ENCODE assay signal across 19 cellular contexts in genomic region chr12:105980048-105980447, GRCh38.
A peak's percentile ranks its signal among the peaks of the same experiment; 100 is the strongest.
DNase-seq lines count a peak whose midpoint lies in the region; TF ChIP-seq lines count a peak whose summit lies in the region.
"Had no signal": no experiment of that assay in that cellular context is flagged by ENCODE, and none has a peak within 500 bp of the region (broad histone marks: within the 10 kb centered on the region; RNA-seq: fewer than 3 reads in every experiment).

No MANE protein-coding gene starts in this region.

- H3K27me3 ChIP-seq in osteoblast (ENCODE audit: insufficient read depth, low read length): no peaks in the 10 kb centered on the region
- H3K27me3 ChIP-seq: MG63 had no signal

- no peaks in the 10 kb centered on the region for H4K20me1 ChIP-seq in osteoblast (ENCODE audit: insufficient read depth, low read length)

- H3K79me2 ChIP-seq in osteoblast (ENCODE audit: insufficient read depth, low read length): no peaks in the 10 kb centered on the region

- no peaks in the 10 kb centered on the region for H3K36me3 ChIP-seq in osteoblast (ENCODE audit: insufficient read depth, low read length)
- H3K36me3 ChIP-seq: MG63 had no signal

- no peak overlapping the region for H3K4me2 ChIP-seq in osteoblast (ENCODE audit: insufficient read depth, low read length)

- intact Hi-C loops in activated CD4-positive, alpha-beta T cell treated with anti-CD3 and anti-CD28 coated beads, Interleukin-2, amount 10 ng/mL, durations not matched to agents 24 days and 14 days (cut with micrococcal nuclease): no loop called here

- no peak overlapping the region for H2AFZ ChIP-seq in osteoblast (ENCODE audit: low read length)

- H3K4me3 Mint-ChIP-seq in activated CD4-positive, alpha-beta T cell treated with anti-CD3 and anti-CD28 coated beads, Interleukin-2, amount 10 ng/mL, durations not matched to agents 24 days and 14 days: no peak overlapping the region
- H3K4me3 Mint-ChIP-seq: CD8-positive, alpha-beta memory T cell had no signal

- DNase-seq in COR-L47 (lab: John Stamatoyannopoulos, UW) (peak; percentile 44), NCI-H1092 treated with DMSO at 0.1 percent for 48 hours (lab: John Stamatoyannopoulos, UW) (peak; percentile 6), NCI-H2081 (lab: John Stamatoyannopoulos, UW) (peak; percentile 68 to 84), NCI-H748 treated with DMSO at 0.1 percent for 48 hours (lab: John Stamatoyannopoulos, UW) (peak; percentile 12), osteoblast (ENCODE audit: insufficient read length, low spot score, missing footprints) (no peak), anterior cingulate cortex (lab: John Stamatoyannopoulos, UW) (no peak), NOMO-1 (lab: John Stamatoyannopoulos, UW; ENCODE audit: unreplicated experiment in 2 of 2) (no peak)
- no peak for DNase-seq in activated CD4-positive, alpha-beta T cell treated with anti-CD3 and anti-CD28 coated beads, Interleukin-2, amount 10 ng/mL, durations not matched to agents 24 days and 14 days
- DNase-seq: AML-193; CD8-positive, alpha-beta memory T cell; GDM1; MG63; NCI-H187; NCI-H2171; NCI-H446; NCI-H526 treated with DMSO at 0.1 percent for 48 hours; OCI-M1; T-helper 2 cell had no signal

- H3K9me3 ChIP-seq in osteoblast (ENCODE audit: low read depth, low read length): no peaks in the 10 kb centered on the region
- H3K9me3 ChIP-seq: MG63 had no signal

- no peak overlapping the region for H3K4me3 ChIP-seq in osteoblast (ENCODE audit: insufficient read depth, low read length)
- H3K4me3 ChIP-seq: MG63 had no signal

- H3K27ac ChIP-seq in osteoblast (ENCODE audit: low read depth, low read length): no peak overlapping the region
- H3K27ac ChIP-seq: C4-2B had no signal

- H3K9me3 Mint-ChIP-seq in activated CD4-positive, alpha-beta T cell treated with anti-CD3 and anti-CD28 coated beads, Interleukin-2, amount 10 ng/mL, durations not matched to agents 24 days and 14 days: no peaks in the 10 kb centered on the region
- H3K9me3 Mint-ChIP-seq: CD8-positive, alpha-beta memory T cell had no signal

- no peaks in the 10 kb centered on the region for H3K27me3 Mint-ChIP-seq in activated CD4-positive, alpha-beta T cell treated with anti-CD3 and anti-CD28 coated beads, Interleukin-2, amount 10 ng/mL, durations not matched to agents 24 days and 14 days

- H3K36me3 Mint-ChIP-seq in activated CD4-positive, alpha-beta T cell treated with anti-CD3 and anti-CD28 coated beads, Interleukin-2, amount 10 ng/mL, durations not matched to agents 24 days and 14 days (ENCODE audit: low read depth): no peaks in the 10 kb centered on the region
- H3K36me3 Mint-ChIP-seq: CD8-positive, alpha-beta memory T cell had no signal

- H3K4me1 ChIP-seq in osteoblast (ENCODE audit: insufficient read depth, low read length): peaks cover 4% of the 10 kb centered on the region

- H3K4me1 Mint-ChIP-seq in activated CD4-positive, alpha-beta T cell treated with anti-CD3 and anti-CD28 coated beads, Interleukin-2, amount 10 ng/mL, durations not matched to agents 24 days and 14 days: no peaks in the 10 kb centered on the region
- H3K4me1 Mint-ChIP-seq: CD8-positive, alpha-beta memory T cell had no signal

- H3K27ac Mint-ChIP-seq in activated CD4-positive, alpha-beta T cell treated with anti-CD3 and anti-CD28 coated beads, Interleukin-2, amount 10 ng/mL, durations not matched to agents 24 days and 14 days: no peak overlapping the region
- H3K27ac Mint-ChIP-seq: CD8-positive, alpha-beta memory T cell had no signal

- TF ChIP-seq CTCF in osteoblast (IDR thresholded peaks at IDR 0.05; ENCODE audit: extremely low read depth, low read depth, low read length): no peak

Comparison
In these comparisons a context has a peak if more than half of its experiments do, and no peak if none do; other contexts are left out.
1. DNase-seq: peak in COR-L47 (single experiment), NCI-H1092 treated with DMSO at 0.1 percent for 48 hours (single experiment), NCI-H2081 (2 of 2) and NCI-H748 treated with DMSO at 0.1 percent for 48 hours (single experiment); none in osteoblast (single experiment), activated CD4-positive, alpha-beta T cell treated with anti-CD3 and anti-CD28 coated beads, Interleukin-2, amount 10 ng/mL, durations not matched to agents 24 days and 14 days (single experiment), anterior cingulate cortex (0 of 58) and NOMO-1 (0 of 2).